In genomic region chr12:89880695-89881350, GRCh38 we compare ENCODE assay signal across 8 cellular contexts.
DNase-seq lines count a peak whose midpoint lies in the region; ATAC-seq and TF ChIP-seq lines count a peak whose summit lies in the region.

No MANE protein-coding gene starts in this region.

- H3K27ac ChIP-seq in effector memory CD4-positive, alpha-beta T cell (ENCODE audit: insufficient read depth, low read length, poor library complexity, severe bottlenecking): peak overlapping the region; percentile 75

- H3K4me1 Mint-ChIP-seq in type B pancreatic cell (ENCODE audit: unreplicated experiment): peaks cover 28% of the 10 kb centered on the region

- no peaks in the 10 kb centered on the region for H3K27me3 Mint-ChIP-seq in type B pancreatic cell

- H3K4me3 ChIP-seq in effector memory CD4-positive, alpha-beta T cell (ENCODE audit: insufficient read depth, low read depth, low read length, poor library complexity, severe bottlenecking): peak overlapping the region; percentile 28

- no peak overlapping the region for H3K27ac Mint-ChIP-seq in type B pancreatic cell

- H3K4me1 ChIP-seq in effector memory CD4-positive, alpha-beta T cell (ENCODE audit: control insufficient read depth, insufficient read depth, low read length, poor library complexity, severe bottlenecking): peaks cover 21% of the 10 kb centered on the region

- no peaks in the 10 kb centered on the region for H3K36me3 ChIP-seq in effector memory CD4-positive, alpha-beta T cell (ENCODE audit: control insufficient read depth, insufficient read depth, low read length)

- DNase-seq in NOMO-1 treated with dmso at 0.1 percent for 144 hours (lab: John Stamatoyannopoulos, UW; ENCODE audit: unreplicated experiment) (peak; percentile 73), NCI-H128 (lab: John Stamatoyannopoulos, UW; ENCODE audit: unreplicated experiment) (no peak), DMS 273 (lab: John Stamatoyannopoulos, UW; ENCODE audit: unreplicated experiment) (no peak), COR-L47 (lab: John Stamatoyannopoulos, UW) (no peak), type B pancreatic cell (ENCODE audit: extremely low spot score, unreplicated experiment) (no peak)
- peak; percentile 4 to 37 (median 28) for DNase-seq in effector memory CD4-positive, alpha-beta T cell

- TF ChIP-seq CTCF in type B pancreatic cell (conservative IDR thresholded peaks at IDR 0.05): no peak

- peak; percentile 31 for TF ChIP-seq POLR2A in GM18526 (IDR thresholded peaks at IDR 0.05; ENCODE audit: extremely low read depth, insufficient read length)

- H3K9me3 ChIP-seq in effector memory CD4-positive, alpha-beta T cell (ENCODE audit: control insufficient read depth, low read length): no peaks in the 10 kb centered on the region

- peak; percentile 91 for ATAC-seq in HG02588 (IDR thresholded peaks at IDR 0.05; ENCODE audit: unreplicated experiment)

- peaks cover 4% of the 10 kb centered on the region for H3K9me3 Mint-ChIP-seq in type B pancreatic cell

- no peak overlapping the region for H3K4me3 Mint-ChIP-seq in type B pancreatic cell

- no peaks in the 10 kb centered on the region for H3K27me3 ChIP-seq in effector memory CD4-positive, alpha-beta T cell (replicated peaks; ENCODE audit: control insufficient read depth, insufficient read depth, low read length, poor library complexity, severe bottlenecking)

- no peaks in the 10 kb centered on the region for H3K36me3 Mint-ChIP-seq in type B pancreatic cell

Comparison
In these comparisons a context has a peak if more than half of its experiments do, and no peak if none do; other contexts are left out.
1. DNase-seq: peak in NOMO-1 treated with dmso at 0.1 percent for 144 hours (single experiment) and effector memory CD4-positive, alpha-beta T cell (3 of 3); none in NCI-H128 (single experiment), DMS 273 (single experiment), COR-L47 (single experiment) and type B pancreatic cell (single experiment).